In genomic region chr5:31186672-31187267, GRCh38 we compare ENCODE assay signal across 8 cellular contexts. TPM values are rescaled to one million over a fixed set of nuclear protein-coding genes. Genes with fewer than 3 reads are reported as not detected.
DNase-seq lines count a peak whose midpoint lies in the region; ATAC-seq and TF ChIP-seq lines count a peak whose summit lies in the region.

No MANE protein-coding gene starts in this region.

- no peaks in the 10 kb centered on the region for H3K9me3 Mint-ChIP-seq in activated T-helper 17 cell treated with anti-CD3 and anti-CD28 coated beads, Interleukin-2, amount 50 U/mL, for 72 hours

- no peaks in the 10 kb centered on the region for H3K9me3 ChIP-seq in right lobe of liver

- DNase-seq in AG08395 (ENCODE audit: low spot score) (peak; percentile 35), NCI-H2081 (lab: John Stamatoyannopoulos, UW) (peak; percentile 78 to 84), astrocyte of the cerebellum (ENCODE audit: low read depth) (peak; percentile 36), right lobe of liver (no peak), DMS79 (lab: John Stamatoyannopoulos, UW) (no peak)
- DNase-seq in activated CD8-positive, alpha-beta memory T cell treated with anti-CD3 and anti-CD28 coated beads for 24 hours: no peak

- peaks cover 4% of the 10 kb centered on the region for H3K4me1 Mint-ChIP-seq in activated T-helper 17 cell treated with anti-CD3 and anti-CD28 coated beads, Interleukin-2, amount 50 U/mL, for 72 hours

- no peaks in the 10 kb centered on the region for H3K36me3 Mint-ChIP-seq in activated T-helper 17 cell treated with anti-CD3 and anti-CD28 coated beads, Interleukin-2, amount 50 U/mL, for 72 hours (ENCODE audit: low read depth)

- WGBS in right lobe of liver (ENCODE audit: insufficient coverage, low coverage, low lambda C conversion rate, missing lambda C conversion rate): 4% methylated on average over 5 of the region's 5 CpGs

- no peak overlapping the region for H3K4me3 ChIP-seq in astrocyte of the cerebellum (ENCODE audit: low read depth, low read length)
- H3K4me3 ChIP-seq in right lobe of liver: no peak overlapping the region

- TF ChIP-seq CTCF in astrocyte of the cerebellum (IDR thresholded peaks at IDR 0.05; ENCODE audit: low read depth, low read length, missing control alignments) (peak; percentile 70), right lobe of liver (IDR thresholded peaks at IDR 0.05) (peak; percentile 72 to 80 (median 79))

- intact Hi-C loops in right lobe of liver (cut with DNase I): no loop called here

- TF ChIP-seq POLR2A in right lobe of liver (IDR thresholded peaks at IDR 0.05): no peak

- H3K4me3 Mint-ChIP-seq in activated T-helper 17 cell treated with anti-CD3 and anti-CD28 coated beads, Interleukin-2, amount 50 U/mL, for 72 hours: no peak overlapping the region

- no peaks in the 10 kb centered on the region for H3K4me1 ChIP-seq in right lobe of liver

- no peaks in the 10 kb centered on the region for H3K27me3 ChIP-seq in right lobe of liver

- ATAC-seq in GM18867 (IDR thresholded peaks at IDR 0.05; ENCODE audit: unreplicated experiment): peak; percentile 61
- ATAC-seq in right lobe of liver: peak; percentile 56 to 85 (median 65)
- no peak for ATAC-seq in activated T-helper 17 cell treated with anti-CD3 and anti-CD28 coated beads, Interleukin-2, amount 50 U/mL, for 72 hours (replicated peaks)

- in situ Hi-C loops in astrocyte of the cerebellum (cut with HindIII; ENCODE audit: low sequenced_read_pairs): no loop called here

- H3K27ac Mint-ChIP-seq in activated T-helper 17 cell treated with anti-CD3 and anti-CD28 coated beads, Interleukin-2, amount 50 U/mL, for 72 hours: no peak overlapping the region

- no peak overlapping the region for H3K27ac ChIP-seq in right lobe of liver

- peaks cover 7% of the 10 kb centered on the region for H3K27me3 Mint-ChIP-seq in activated T-helper 17 cell treated with anti-CD3 and anti-CD28 coated beads, Interleukin-2, amount 50 U/mL, for 72 hours

- no peaks in the 10 kb centered on the region for H3K36me3 ChIP-seq in right lobe of liver

RNA-seq across cellular contexts. Expression of gene CDH6, which starts 6.7 kb away (rescaled TPM):
- 1 to 10 TPM in 2 of 6 experiments, under 1 TPM in 4; 0.49 to 1.8 (median 0.74) TPM for total RNA-seq in right lobe of liver
- total RNA-seq in activated T-helper 17 cell treated with anti-CD3 and anti-CD28 coated beads, Interleukin-2, amount 50 U/mL, for 72 hours: not detected

Comparison
In these comparisons a context has a peak if more than half of its experiments do, and no peak if none do; other contexts are left out.
1. DNase-seq: peak in AG08395 (single experiment), NCI-H2081 (2 of 2) and astrocyte of the cerebellum (single experiment); none in right lobe of liver (0 of 3), activated CD8-positive, alpha-beta memory T cell treated with anti-CD3 and anti-CD28 coated beads for 24 hours (single experiment) and DMS79 (single experiment).